In the genomic region with DNA sequence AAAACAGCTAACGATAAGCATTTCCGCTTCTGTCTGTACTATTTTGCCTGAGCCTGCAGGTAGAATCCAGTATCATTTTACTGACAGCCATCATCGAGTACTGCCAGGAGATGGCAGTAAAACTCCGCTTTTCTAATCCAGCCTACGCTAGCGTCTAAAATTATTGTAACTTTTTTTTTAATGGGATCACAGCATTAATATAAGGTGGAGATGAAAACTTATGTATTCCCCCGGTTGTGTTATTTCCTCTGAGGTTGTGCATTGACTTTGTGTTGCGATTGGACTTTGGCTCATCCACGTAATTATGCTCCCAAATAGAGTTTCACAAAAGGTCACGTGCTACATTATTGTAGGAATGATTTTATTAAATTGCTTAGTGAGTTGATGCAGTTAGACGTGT, we compare ENCODE assay signal across 2 cellular contexts.
TF ChIP-seq lines count a peak whose summit lies in the region.

No MANE protein-coding gene starts in this region.

TF ChIP-seq in GM12878, 131 proteins besides CTCF, POLR2A, EP300 and RAD21 (continued from another document):
- TF ChIP-seq, protein P1, sequence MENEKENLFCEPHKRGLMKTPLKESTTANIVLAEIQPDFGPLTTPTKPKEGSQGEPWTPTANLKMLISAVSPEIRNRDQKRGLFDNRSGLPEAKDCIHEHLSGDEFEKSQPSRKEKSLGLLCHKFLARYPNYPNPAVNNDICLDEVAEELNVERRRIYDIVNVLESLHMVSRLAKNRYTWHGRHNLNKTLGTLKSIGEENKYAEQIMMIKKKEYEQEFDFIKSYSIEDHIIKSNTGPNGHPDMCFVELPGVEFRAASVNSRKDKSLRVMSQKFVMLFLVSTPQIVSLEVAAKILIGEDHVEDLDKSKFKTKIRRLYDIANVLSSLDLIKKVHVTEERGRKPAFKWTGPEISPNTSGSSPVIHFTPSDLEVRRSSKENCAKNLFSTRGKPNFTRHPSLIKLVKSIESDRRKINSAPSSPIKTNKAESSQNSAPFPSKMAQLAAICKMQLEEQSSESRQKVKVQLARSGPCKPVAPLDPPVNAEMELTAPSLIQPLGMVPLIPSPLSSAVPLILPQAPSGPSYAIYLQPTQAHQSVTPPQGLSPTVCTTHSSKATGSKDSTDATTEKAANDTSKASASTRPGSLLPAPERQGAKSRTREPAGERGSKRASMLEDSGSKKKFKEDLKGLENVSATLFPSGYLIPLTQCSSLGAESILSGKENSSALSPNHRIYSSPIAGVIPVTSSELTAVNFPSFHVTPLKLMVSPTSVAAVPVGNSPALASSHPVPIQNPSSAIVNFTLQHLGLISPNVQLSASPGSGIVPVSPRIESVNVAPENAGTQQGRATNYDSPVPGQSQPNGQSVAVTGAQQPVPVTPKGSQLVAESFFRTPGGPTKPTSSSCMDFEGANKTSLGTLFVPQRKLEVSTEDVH (IDR thresholded peaks at IDR 0.05; ENCODE audit: low read depth, partially characterized antibody) = no peak
- TF ChIP-seq, protein P2, sequence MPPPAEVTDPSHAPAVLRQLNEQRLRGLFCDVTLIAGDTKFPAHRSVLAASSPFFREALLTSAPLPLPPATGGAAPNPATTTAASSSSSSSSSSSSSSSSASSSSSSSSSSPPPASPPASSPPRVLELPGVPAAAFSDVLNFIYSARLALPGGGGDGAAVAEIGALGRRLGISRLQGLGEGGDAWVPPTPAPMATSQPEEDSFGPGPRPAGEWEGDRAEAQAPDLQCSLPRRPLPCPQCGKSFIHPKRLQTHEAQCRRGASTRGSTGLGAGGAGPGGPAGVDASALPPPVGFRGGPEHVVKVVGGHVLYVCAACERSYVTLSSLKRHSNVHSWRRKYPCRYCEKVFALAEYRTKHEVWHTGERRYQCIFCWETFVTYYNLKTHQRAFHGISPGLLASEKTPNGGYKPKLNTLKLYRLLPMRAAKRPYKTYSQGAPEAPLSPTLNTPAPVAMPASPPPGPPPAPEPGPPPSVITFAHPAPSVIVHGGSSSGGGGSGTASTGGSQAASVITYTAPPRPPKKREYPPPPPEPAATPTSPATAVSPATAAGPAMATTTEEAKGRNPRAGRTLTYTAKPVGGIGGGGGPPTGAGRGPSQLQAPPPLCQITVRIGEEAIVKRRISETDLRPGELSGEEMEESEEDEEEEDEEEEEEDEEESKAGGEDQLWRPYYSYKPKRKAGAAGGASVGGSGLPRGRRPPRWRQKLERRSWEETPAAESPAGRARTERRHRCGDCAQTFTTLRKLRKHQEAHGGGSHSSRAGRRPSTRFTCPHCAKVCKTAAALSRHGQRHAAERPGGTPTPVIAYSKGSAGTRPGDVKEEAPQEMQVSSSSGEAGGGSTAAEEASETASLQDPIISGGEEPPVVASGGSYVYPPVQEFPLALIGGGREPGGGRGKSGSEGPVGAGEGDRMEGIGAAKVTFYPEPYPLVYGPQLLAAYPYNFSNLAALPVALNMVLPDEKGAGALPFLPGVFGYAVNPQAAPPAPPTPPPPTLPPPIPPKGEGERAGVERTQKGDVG (CRISPR knock-in tag; IDR thresholded peaks at IDR 0.05) = no peak
- TF ChIP-seq SMAD1 (IDR thresholded peaks at IDR 0.05; ENCODE audit: low read depth, partially characterized antibody) = no peak
- TF ChIP-seq, protein P3, sequence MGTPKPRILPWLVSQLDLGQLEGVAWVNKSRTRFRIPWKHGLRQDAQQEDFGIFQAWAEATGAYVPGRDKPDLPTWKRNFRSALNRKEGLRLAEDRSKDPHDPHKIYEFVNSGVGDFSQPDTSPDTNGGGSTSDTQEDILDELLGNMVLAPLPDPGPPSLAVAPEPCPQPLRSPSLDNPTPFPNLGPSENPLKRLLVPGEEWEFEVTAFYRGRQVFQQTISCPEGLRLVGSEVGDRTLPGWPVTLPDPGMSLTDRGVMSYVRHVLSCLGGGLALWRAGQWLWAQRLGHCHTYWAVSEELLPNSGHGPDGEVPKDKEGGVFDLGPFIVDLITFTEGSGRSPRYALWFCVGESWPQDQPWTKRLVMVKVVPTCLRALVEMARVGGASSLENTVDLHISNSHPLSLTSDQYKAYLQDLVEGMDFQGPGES (IDR thresholded peaks at IDR 0.05) = no peak
- TF ChIP-seq, protein P4, sequence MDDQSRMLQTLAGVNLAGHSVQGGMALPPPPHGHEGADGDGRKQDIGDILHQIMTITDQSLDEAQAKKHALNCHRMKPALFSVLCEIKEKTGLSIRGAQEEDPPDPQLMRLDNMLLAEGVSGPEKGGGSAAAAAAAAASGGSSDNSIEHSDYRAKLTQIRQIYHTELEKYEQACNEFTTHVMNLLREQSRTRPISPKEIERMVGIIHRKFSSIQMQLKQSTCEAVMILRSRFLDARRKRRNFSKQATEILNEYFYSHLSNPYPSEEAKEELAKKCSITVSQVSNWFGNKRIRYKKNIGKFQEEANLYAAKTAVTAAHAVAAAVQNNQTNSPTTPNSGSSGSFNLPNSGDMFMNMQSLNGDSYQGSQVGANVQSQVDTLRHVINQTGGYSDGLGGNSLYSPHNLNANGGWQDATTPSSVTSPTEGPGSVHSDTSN (IDR thresholded peaks at IDR 0.05; ENCODE audit: insufficient replicate concordance, low read depth, low read length) = peak; percentile 36
- TF ChIP-seq ZNF384 (IDR thresholded peaks at IDR 0.05; ENCODE audit: borderline replicate concordance, low read depth, low read length) = no peak
TF ChIP-seq in GM12878: peak in this region for 3.

TF ChIP-seq in HepG2, 621 proteins besides CTCF, POLR2A, EP300 and RAD21 (continued from another document):
- TF ChIP-seq HNRNPK (IDR thresholded peaks at IDR 0.05; ENCODE audit: low read depth, low read length, poor library complexity, severe bottlenecking) (no peak), ZNF143 (CRISPR knock-in tag; IDR thresholded peaks at IDR 0.05) (no peak), FOSL2 (CRISPR knock-in tag; IDR thresholded peaks at IDR 0.05) (no peak), SMC3 (IDR thresholded peaks at IDR 0.05; ENCODE audit: low read length) (peak; percentile 23; the same call in 1 of the 2 replicates), STAG1 (CRISPR knock-in tag; IDR thresholded peaks at IDR 0.05) (peak; percentile 55), ZNF652 (CRISPR knock-in tag; IDR thresholded peaks at IDR 0.05; ENCODE audit: borderline replicate concordance, low read depth) (no peak), ZFP62 (CRISPR knock-in tag; IDR thresholded peaks at IDR 0.05) (no peak), SRY (CRISPR knock-in tag; IDR thresholded peaks at IDR 0.05) (no peak), SAP130 (CRISPR knock-in tag; IDR thresholded peaks at IDR 0.05; ENCODE audit: low read depth) (no peak)
- TF ChIP-seq, protein P5, sequence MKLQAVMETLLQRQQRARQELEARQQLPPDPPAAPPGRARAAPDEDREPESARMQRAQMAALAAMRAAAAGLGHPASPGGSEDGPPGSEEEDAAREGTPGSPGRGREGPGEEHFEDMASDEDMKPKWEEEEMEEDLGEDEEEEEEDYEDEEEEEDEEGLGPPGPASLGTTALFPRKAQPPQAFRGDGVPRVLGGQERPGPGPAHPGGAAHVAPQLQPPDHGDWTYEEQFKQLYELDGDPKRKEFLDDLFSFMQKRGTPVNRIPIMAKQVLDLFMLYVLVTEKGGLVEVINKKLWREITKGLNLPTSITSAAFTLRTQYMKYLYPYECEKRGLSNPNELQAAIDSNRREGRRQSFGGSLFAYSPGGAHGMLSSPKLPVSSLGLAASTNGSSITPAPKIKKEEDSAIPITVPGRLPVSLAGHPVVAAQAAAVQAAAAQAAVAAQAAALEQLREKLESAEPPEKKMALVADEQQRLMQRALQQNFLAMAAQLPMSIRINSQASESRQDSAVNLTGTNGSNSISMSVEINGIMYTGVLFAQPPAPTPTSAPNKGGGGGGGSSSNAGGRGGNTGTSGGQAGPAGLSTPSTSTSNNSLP (IDR thresholded peaks at IDR 0.05; ENCODE audit: low read depth, low read length) = 0 out of 2 replicates have a peak, but pooled peaks have one; percentile 28
TF ChIP-seq in HepG2: peak in this region for 3.
